In the genomic region with DNA sequence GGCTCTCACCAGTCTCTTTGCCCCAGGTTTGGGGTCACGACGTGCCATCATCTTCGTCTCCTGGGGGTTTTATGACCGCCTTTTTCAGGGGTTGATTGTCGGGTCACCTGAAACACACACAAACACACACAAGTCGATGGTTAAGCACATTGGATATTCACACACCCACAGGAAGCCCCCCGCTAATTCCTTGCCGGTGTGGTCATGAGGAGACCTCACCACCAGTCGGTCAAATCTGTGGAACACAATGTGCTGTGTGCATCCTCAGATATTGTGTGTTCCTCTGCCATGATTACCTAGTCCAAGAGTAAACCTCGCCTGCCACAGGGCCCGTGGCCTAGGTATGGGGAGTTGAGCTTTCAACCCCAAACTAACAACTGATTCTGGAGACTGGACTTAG, we compare ENCODE assay signal across 2 cellular contexts. TPM values are rescaled to one million over a fixed set of nuclear protein-coding genes. Genes with fewer than 3 reads are reported as not detected.
"Had no signal": no experiment of that assay in that cellular context is flagged by ENCODE, and none has a peak within 500 bp of the region (broad histone marks: within the 10 kb centered on the region; RNA-seq: fewer than 3 reads in every experiment).

No MANE protein-coding gene starts in this region.

RNA-seq across cellular contexts. Expression of gene FAM90A1, which starts 2.6 kb away (rescaled TPM):
- total RNA-seq: activated B cell treated with CpG ODN at 0.5 μM for 24 hours; T-helper 1 cell treated with Interleukin-12 subunit alpha and Interleukin-12 subunit beta and Interleukin-4 antibody, amounts not matched to agents 30 ng/mL and 1 ng/mL, for 36 hours had no signal
